ENCODE assay signal across 28 cellular contexts in genomic region chr1:210371916-210372315, GRCh38.
"Had no signal": no experiment of that assay in that cellular context is flagged by ENCODE, and none has a peak within 500 bp of the region (broad histone marks: within the 10 kb centered on the region; RNA-seq: fewer than 3 reads in every experiment).

No MANE protein-coding gene starts in this region.

- H3K27me3 ChIP-seq: foreskin keratinocyte, heart left ventricle had no signal

- H3K9me3 Mint-ChIP-seq: activated CD4-positive, alpha-beta memory T cell treated with anti-CD3 and anti-CD28 coated beads for 36 hours; activated CD4-positive, alpha-beta T cell treated with anti-CD3 and anti-CD28 coated beads, Interleukin-2, amount 10 ng/mL, durations not matched to agents 24 days and 14 days; activated T-cell treated with anti-CD3 and anti-CD28 coated beads, Interleukin-2, amount 50 U/mL, for 4 hours; activated T-helper 17 cell treated with anti-CD3 and anti-CD28 coated beads, Interleukin-2, amount 50 U/mL, for 72 hours; dendritic cell treated with granulocyte-macrophage colony-stimulating factor and Interleukin-4, amounts not matched to agents 40 ng/mL and 50 ng/mL, for 4 days; endodermal cell; immature natural killer cell; natural killer cell treated with Interleukin-12 subunit alpha and Interleukin-12 subunit beta and Interleukin-15 and Interleukin-18, amount 100 ng/mL, for 72 hours; stimulated activated effector memory CD8-positive, alpha-beta T cell treated with anti-CD3 and anti-CD28 coated beads, Interleukin-12 subunit alpha, Interleukin-12 subunit beta, amount 100 ng/mL, for 72 hours; stimulated activated naive CD8-positive, alpha-beta T cell treated with anti-CD3 and anti-CD28 coated beads, Interleukin-15, Interleukin-2, amounts not matched to agents 100 ng/mL and 50 ng/mL, for 24 hours had no signal

- H3K27ac ChIP-seq: foreskin keratinocyte, heart left ventricle, skin epidermis, thoracic aorta had no signal

- ATAC-seq: activated T-cell treated with anti-CD3 and anti-CD28 coated beads, Interleukin-2, amount 50 U/mL, for 4 hours; activated T-helper 17 cell treated with anti-CD3 and anti-CD28 coated beads, Interleukin-2, amount 50 U/mL, for 72 hours; esophagus mucosa; foreskin keratinocyte; heart left ventricle; mucosa of descending colon; natural killer cell treated with Interleukin-12 subunit alpha and Interleukin-12 subunit beta and Interleukin-15 and Interleukin-18, amount 100 ng/mL, for 72 hours; sciatic nerve; stimulated activated effector memory CD8-positive, alpha-beta T cell treated with anti-CD3 and anti-CD28 coated beads, Interleukin-12 subunit alpha, Interleukin-12 subunit beta, amount 100 ng/mL, for 72 hours had no signal

- H3K36me3 Mint-ChIP-seq: activated CD4-positive, alpha-beta memory T cell treated with anti-CD3 and anti-CD28 coated beads for 36 hours; immature natural killer cell; natural killer cell treated with Interleukin-12 subunit alpha and Interleukin-12 subunit beta and Interleukin-15 and Interleukin-18, amount 100 ng/mL, for 72 hours had no signal

- H3K27ac Mint-ChIP-seq: activated CD4-positive, alpha-beta memory T cell treated with anti-CD3 and anti-CD28 coated beads for 36 hours; activated CD4-positive, alpha-beta T cell treated with anti-CD3 and anti-CD28 coated beads, Interleukin-2, amount 10 ng/mL, durations not matched to agents 24 days and 14 days; activated T-helper 17 cell treated with anti-CD3 and anti-CD28 coated beads, Interleukin-2, amount 50 U/mL, for 72 hours; dendritic cell treated with granulocyte-macrophage colony-stimulating factor and Interleukin-4, amounts not matched to agents 40 ng/mL and 50 ng/mL, for 4 days; natural killer cell treated with Interleukin-12 subunit alpha and Interleukin-12 subunit beta and Interleukin-15 and Interleukin-18, amount 100 ng/mL, for 72 hours; stimulated activated effector memory CD8-positive, alpha-beta T cell treated with anti-CD3 and anti-CD28 coated beads, Interleukin-12 subunit alpha, Interleukin-12 subunit beta, amount 100 ng/mL, for 72 hours; stimulated activated naive CD8-positive, alpha-beta T cell treated with anti-CD3 and anti-CD28 coated beads, Interleukin-15, Interleukin-2, amounts not matched to agents 100 ng/mL and 50 ng/mL, for 24 hours had no signal

- H3K27me3 Mint-ChIP-seq: activated CD4-positive, alpha-beta memory T cell treated with anti-CD3 and anti-CD28 coated beads for 36 hours; activated T-helper 17 cell treated with anti-CD3 and anti-CD28 coated beads, Interleukin-2, amount 50 U/mL, for 72 hours; dendritic cell treated with granulocyte-macrophage colony-stimulating factor and Interleukin-4, amounts not matched to agents 40 ng/mL and 50 ng/mL, for 4 days; stimulated activated naive CD8-positive, alpha-beta T cell treated with anti-CD3 and anti-CD28 coated beads, Interleukin-15, Interleukin-2, amounts not matched to agents 100 ng/mL and 50 ng/mL, for 24 hours had no signal

- H3K4me3 ChIP-seq: heart left ventricle, mucosa of descending colon, skin epidermis, thoracic aorta had no signal

- H3K36me3 ChIP-seq: heart left ventricle, thoracic aorta had no signal

- H3K4me3 Mint-ChIP-seq: activated CD4-positive, alpha-beta memory T cell treated with anti-CD3 and anti-CD28 coated beads for 36 hours; activated CD4-positive, alpha-beta T cell treated with anti-CD3 and anti-CD28 coated beads, Interleukin-2, amount 10 ng/mL, durations not matched to agents 24 days and 14 days; activated T-cell treated with anti-CD3 and anti-CD28 coated beads, Interleukin-2, amount 50 U/mL, for 4 hours; activated T-helper 17 cell treated with anti-CD3 and anti-CD28 coated beads, Interleukin-2, amount 50 U/mL, for 72 hours; dendritic cell treated with granulocyte-macrophage colony-stimulating factor and Interleukin-4, amounts not matched to agents 40 ng/mL and 50 ng/mL, for 4 days; endodermal cell; immature natural killer cell; natural killer cell treated with Interleukin-12 subunit alpha and Interleukin-12 subunit beta and Interleukin-15 and Interleukin-18, amount 100 ng/mL, for 72 hours; stimulated activated effector memory CD8-positive, alpha-beta T cell treated with anti-CD3 and anti-CD28 coated beads, Interleukin-12 subunit alpha, Interleukin-12 subunit beta, amount 100 ng/mL, for 72 hours; stimulated activated naive CD8-positive, alpha-beta T cell treated with anti-CD3 and anti-CD28 coated beads, Interleukin-15, Interleukin-2, amounts not matched to agents 100 ng/mL and 50 ng/mL, for 24 hours had no signal

- DNase-seq: activated CD4-positive, alpha-beta memory T cell treated with anti-CD3 and anti-CD28 coated beads for 36 hours; activated CD4-positive, alpha-beta T cell treated with anti-CD3 and anti-CD28 coated beads, Interleukin-2, amount 10 ng/mL, durations not matched to agents 24 days and 14 days; activated CD4-positive, CD25-positive, alpha-beta regulatory T cell treated with anti-CD3 and anti-CD28 coated beads, Interleukin-2, amount 50 U/mL, for 72 hours; activated gamma-delta T cell treated with Interleukin-2 at 50 U/mL for 16 hours; activated naive CD4-positive, alpha-beta T cell treated with anti-CD3 and anti-CD28 coated beads, Interleukin-2, amount 50 U/mL, for 16 hours; activated T-cell treated with anti-CD3 and anti-CD28 coated beads, Interleukin-2, amount 50 U/mL, for 4 hours; amniotic stem cell; central memory CD4-positive, alpha-beta T cell; foreskin keratinocyte; heart left ventricle; hypothalamus; immature natural killer cell; kidney; mucosa of descending colon; stimulated activated CD4-positive, alpha-beta T cell treated with anti-CD3 and anti-CD28 coated beads, Interleukin-12 subunit alpha, Interleukin-12 subunit beta, amount 100 ng/mL, for 4 hours; stimulated activated CD4-positive, alpha-beta T cell treated with anti-CD3 and anti-CD28 coated beads, Interleukin-4, amount 100 ng/mL, for 1 hour; T1000; trophoblast cell had no signal

- H3K9me3 ChIP-seq: heart left ventricle, mucosa of descending colon, thoracic aorta had no signal

- H3K4me1 Mint-ChIP-seq: immature natural killer cell had no signal
